Comparison of ENCODE assay signal across 38 cellular contexts in genomic region chr14:20722016-20722415, GRCh38. TPM values are rescaled to one million over a fixed set of nuclear protein-coding genes. Genes with fewer than 3 reads are reported as not detected.
"Had no signal": no experiment of that assay in that cellular context is flagged by ENCODE, and none has a peak within 500 bp of the region (broad histone marks: within the 10 kb centered on the region; RNA-seq: fewer than 3 reads in every experiment).

No MANE protein-coding gene starts in this region.

- H3K4me3 Mint-ChIP-seq: activated B cell treated with CpG ODN at 0.5 μM for 24 hours; activated CD4-positive, alpha-beta memory T cell treated with anti-CD3 and anti-CD28 coated beads for 36 hours; activated CD4-positive, alpha-beta T cell treated with anti-CD3 and anti-CD28 coated beads, Interleukin-2, amount 10 ng/mL, durations not matched to agents 24 days and 14 days; activated CD8-positive, alpha-beta T cell treated with anti-CD3 and anti-CD28 coated beads for 36 hours; activated naive CD4-positive, alpha-beta T cell treated with anti-CD3 and anti-CD28 coated beads for 36 hours; activated naive CD8-positive, alpha-beta T cell treated with anti-CD3 and anti-CD28 coated beads for 36 hours; activated T-cell treated with anti-CD3 and anti-CD28 coated beads, Interleukin-2, amount 50 U/mL, for 4 hours; activated T-cell treated with anti-CD3 and anti-CD28 coated beads, Interleukin-2, amount 50 U/mL, for 72 hours; activated T-helper 1 cell treated with anti-CD3 and anti-CD28 coated beads, Interleukin-12 subunit alpha, Interleukin-12 subunit beta, Interleukin-2, Interleukin-4 antibody, amounts not matched to agents 30 ng/mL and 10 ng/mL and 1 ng/mL, durations not matched to agents 14 hours and 24 hours and 36 hours; activated T-helper 17 cell treated with anti-CD3 and anti-CD28 coated beads, Interleukin-2, amount 50 U/mL, for 72 hours; T-helper 1 cell treated with Interleukin-12 subunit alpha and Interleukin-12 subunit beta and Interleukin-4 antibody, amounts not matched to agents 30 μg/mL and 1 μg/mL, for 36 hours; T-helper 2 cell treated with Interferon-gamma antibody and Interleukin-4, amounts not matched to agents 5 μg/mL and 100 μg/mL, for 36 hours had no signal

- H3K4me3 ChIP-seq: adrenal gland, body of pancreas, breast epithelium had no signal

- H3K27ac Mint-ChIP-seq: activated B cell treated with CpG ODN at 0.5 μM for 24 hours; activated CD4-positive, alpha-beta memory T cell treated with anti-CD3 and anti-CD28 coated beads for 36 hours; activated CD4-positive, alpha-beta T cell treated with anti-CD3 and anti-CD28 coated beads, Interleukin-2, amount 10 ng/mL, durations not matched to agents 24 days and 14 days; activated CD8-positive, alpha-beta T cell treated with anti-CD3 and anti-CD28 coated beads for 36 hours; activated naive CD4-positive, alpha-beta T cell treated with anti-CD3 and anti-CD28 coated beads for 36 hours; activated naive CD4-positive, alpha-beta T cell treated with anti-CD3 and anti-CD28 coated beads, Interleukin-2, amount 50 U/mL, for 72 hours; activated naive CD8-positive, alpha-beta T cell treated with anti-CD3 and anti-CD28 coated beads for 36 hours; activated T-cell treated with anti-CD3 and anti-CD28 coated beads, Interleukin-2, amount 50 U/mL, for 72 hours; activated T-helper 1 cell treated with anti-CD3 and anti-CD28 coated beads, Interleukin-12 subunit alpha, Interleukin-12 subunit beta, Interleukin-2, Interleukin-4 antibody, amounts not matched to agents 30 ng/mL and 10 ng/mL and 1 ng/mL, durations not matched to agents 14 hours and 24 hours and 36 hours; activated T-helper 17 cell treated with anti-CD3 and anti-CD28 coated beads, Interleukin-2, amount 50 U/mL, for 72 hours; T-helper 1 cell treated with Interleukin-12 subunit alpha and Interleukin-12 subunit beta and Interleukin-4 antibody, amounts not matched to agents 30 μg/mL and 1 μg/mL, for 36 hours; T-helper 2 cell treated with Interferon-gamma antibody and Interleukin-4, amounts not matched to agents 5 μg/mL and 100 μg/mL, for 36 hours had no signal

- H3K36me3 Mint-ChIP-seq: activated CD4-positive, alpha-beta memory T cell treated with anti-CD3 and anti-CD28 coated beads for 36 hours; activated naive CD4-positive, alpha-beta T cell treated with anti-CD3 and anti-CD28 coated beads, Interleukin-2, amount 50 U/mL, for 72 hours; activated naive CD8-positive, alpha-beta T cell treated with anti-CD3 and anti-CD28 coated beads for 36 hours had no signal

- H3K36me3 ChIP-seq: adrenal gland, brain microvascular endothelial cell, breast epithelium had no signal

- H3K9me3 ChIP-seq: adrenal gland, body of pancreas, breast epithelium had no signal

- H3K9me3 Mint-ChIP-seq: activated B cell treated with CpG ODN at 0.5 μM for 24 hours; activated CD4-positive, alpha-beta memory T cell treated with anti-CD3 and anti-CD28 coated beads for 36 hours; activated CD4-positive, alpha-beta T cell treated with anti-CD3 and anti-CD28 coated beads, Interleukin-2, amount 10 ng/mL, durations not matched to agents 24 days and 14 days; activated CD8-positive, alpha-beta T cell treated with anti-CD3 and anti-CD28 coated beads for 36 hours; activated naive CD4-positive, alpha-beta T cell treated with anti-CD3 and anti-CD28 coated beads for 36 hours; activated naive CD4-positive, alpha-beta T cell treated with anti-CD3 and anti-CD28 coated beads, Interleukin-2, amount 50 U/mL, for 72 hours; activated naive CD8-positive, alpha-beta T cell treated with anti-CD3 and anti-CD28 coated beads for 36 hours; activated T-cell treated with anti-CD3 and anti-CD28 coated beads, Interleukin-2, amount 50 U/mL, for 4 hours; activated T-cell treated with anti-CD3 and anti-CD28 coated beads, Interleukin-2, amount 50 U/mL, for 72 hours; activated T-helper 1 cell treated with anti-CD3 and anti-CD28 coated beads, Interleukin-12 subunit alpha, Interleukin-12 subunit beta, Interleukin-2, Interleukin-4 antibody, amounts not matched to agents 30 ng/mL and 10 ng/mL and 1 ng/mL, durations not matched to agents 14 hours and 24 hours and 36 hours; activated T-helper 17 cell treated with anti-CD3 and anti-CD28 coated beads, Interleukin-2, amount 50 U/mL, for 72 hours; T-helper 1 cell treated with Interleukin-12 subunit alpha and Interleukin-12 subunit beta and Interleukin-4 antibody, amounts not matched to agents 30 μg/mL and 1 μg/mL, for 36 hours; T-helper 2 cell treated with Interferon-gamma antibody and Interleukin-4, amounts not matched to agents 5 μg/mL and 100 μg/mL, for 36 hours had no signal

- H3K4me1 ChIP-seq: adrenal gland, breast epithelium had no signal

- H3K27me3 ChIP-seq: body of pancreas, breast epithelium had no signal

- H3K4me1 Mint-ChIP-seq: activated CD4-positive, alpha-beta T cell treated with anti-CD3 and anti-CD28 coated beads, Interleukin-2, amount 10 ng/mL, durations not matched to agents 24 days and 14 days; activated naive CD8-positive, alpha-beta T cell treated with anti-CD3 and anti-CD28 coated beads for 36 hours had no signal

- H3K27ac ChIP-seq: adrenal gland, body of pancreas, brain microvascular endothelial cell, breast epithelium had no signal

- FAIRE-seq: astrocyte, TTC549 had no signal

- ATAC-seq: activated CD8-positive, alpha-beta T cell treated with anti-CD3 and anti-CD28 coated beads for 36 hours; activated naive CD4-positive, alpha-beta T cell treated with anti-CD3 and anti-CD28 coated beads, Interleukin-2, amount 50 U/mL, for 72 hours; activated T-cell treated with anti-CD3 and anti-CD28 coated beads, Interleukin-2, amount 50 U/mL, for 4 hours; activated T-cell treated with anti-CD3 and anti-CD28 coated beads, Interleukin-2, amount 50 U/mL, for 72 hours; activated T-helper 17 cell treated with anti-CD3 and anti-CD28 coated beads, Interleukin-2, amount 50 U/mL, for 72 hours; body of pancreas had no signal

- DNase-seq: activated B cell treated with CpG ODN at 0.5 μM for 24 hours; activated CD4-positive, alpha-beta memory T cell treated with anti-CD3 and anti-CD28 coated beads for 36 hours; activated CD4-positive, alpha-beta T cell treated with anti-CD3 and anti-CD28 coated beads for 4 hours; activated CD4-positive, alpha-beta T cell treated with anti-CD3 and anti-CD28 coated beads, Interleukin-2, amount 10 ng/mL, durations not matched to agents 24 days and 14 days; activated CD4-positive, alpha-beta T cell treated with anti-CD3 and anti-CD28 coated beads, Interleukin-2, amount 50 U/mL, for 1 hour; activated CD4-positive, alpha-beta T cell treated with anti-CD3 and anti-CD28 coated beads, Interleukin-2, amount 50 U/mL, for 4 hours; activated CD4-positive, CD25-positive, alpha-beta regulatory T cell treated with anti-CD3 and anti-CD28 coated beads, Interleukin-2, amount 50 U/mL, for 72 hours; activated CD8-positive, alpha-beta memory T cell treated with anti-CD3 and anti-CD28 coated beads, Interleukin-2, amount 50 U/mL, for 4 hours; activated CD8-positive, alpha-beta T cell treated with anti-CD3 and anti-CD28 coated beads for 36 hours; activated effector memory CD4-positive, alpha-beta T cell treated with anti-CD3 and anti-CD28 coated beads, Interleukin-2, amount 50 U/mL, for 16 hours; activated gamma-delta T cell treated with Interleukin-2 at 50 U/mL for 16 hours; activated naive CD4-positive, alpha-beta T cell; activated naive CD4-positive, alpha-beta T cell treated with anti-CD3 and anti-CD28 coated beads for 36 hours; activated naive CD4-positive, alpha-beta T cell treated with anti-CD3 and anti-CD28 coated beads, Interleukin-2, amount 50 U/mL, for 16 hours; activated naive CD8-positive, alpha-beta T cell treated with anti-CD3 and anti-CD28 coated beads for 36 hours; activated T-cell treated with anti-CD3 and anti-CD28 coated beads for 4 hours; activated T-cell treated with anti-CD3 and anti-CD28 coated beads, Interleukin-2, amount 50 U/mL, for 1 hour; activated T-cell treated with anti-CD3 and anti-CD28 coated beads, Interleukin-2, amount 50 U/mL, for 4 hours; activated T-cell treated with anti-CD3 and anti-CD28 coated beads, Interleukin-2, amount 50 U/mL, for 72 hours; adrenal gland; amniotic stem cell; aorta; body of pancreas; brain microvascular endothelial cell; central memory CD4-positive, alpha-beta T cell; T-helper 1 cell; T-helper 2 cell; T-helper 9 cell had no signal

RNA-seq across cellular contexts. Expression of gene EDDM3A, which starts 23.7 kb away (rescaled TPM):
- total RNA-seq: activated B cell treated with CpG ODN at 0.5 μM for 24 hours; activated CD4-positive, alpha-beta memory T cell treated with anti-CD3 and anti-CD28 coated beads for 36 hours; activated CD4-positive, alpha-beta T cell treated with anti-CD3 and anti-CD28 coated beads, Interleukin-2, amount 10 ng/mL, durations not matched to agents 24 days and 14 days; activated CD8-positive, alpha-beta memory T cell treated with anti-CD3 and anti-CD28 coated beads for 36 hours; activated CD8-positive, alpha-beta T cell treated with anti-CD3 and anti-CD28 coated beads for 36 hours; activated naive CD4-positive, alpha-beta T cell treated with anti-CD3 and anti-CD28 coated beads for 36 hours; activated naive CD4-positive, alpha-beta T cell treated with anti-CD3 and anti-CD28 coated beads, Interleukin-2, amount 50 U/mL, for 72 hours; activated naive CD8-positive, alpha-beta T cell treated with anti-CD3 and anti-CD28 coated beads for 36 hours; activated T-cell treated with anti-CD3 and anti-CD28 coated beads, Interleukin-2, amount 50 U/mL, for 4 hours; activated T-cell treated with anti-CD3 and anti-CD28 coated beads, Interleukin-2, amount 50 U/mL, for 72 hours; activated T-helper 1 cell treated with anti-CD3 and anti-CD28 coated beads, Interleukin-12 subunit alpha, Interleukin-12 subunit beta, Interleukin-2, Interleukin-4 antibody, amounts not matched to agents 30 ng/mL and 10 ng/mL and 1 ng/mL, durations not matched to agents 14 hours and 24 hours and 36 hours; activated T-helper 17 cell treated with anti-CD3 and anti-CD28 coated beads, Interleukin-2, amount 50 U/mL, for 72 hours; adrenal gland; aorta; astrocyte; body of pancreas; breast epithelium; cardiac septum had no signal
- polyA plus RNA-seq: adrenal gland, aorta had no signal

RNA-seq across cellular contexts. Expression of gene ANG, which starts 33.5 kb away (rescaled TPM):
- total RNA-seq: activated B cell treated with CpG ODN at 0.5 μM for 24 hours; activated CD4-positive, alpha-beta T cell treated with anti-CD3 and anti-CD28 coated beads, Interleukin-2, amount 10 ng/mL, durations not matched to agents 24 days and 14 days had no signal

RNA-seq across cellular contexts. Expression of gene EDDM3B, which starts 46.2 kb away (rescaled TPM):
- total RNA-seq: activated B cell treated with CpG ODN at 0.5 μM for 24 hours; activated CD4-positive, alpha-beta memory T cell treated with anti-CD3 and anti-CD28 coated beads for 36 hours; activated CD4-positive, alpha-beta T cell treated with anti-CD3 and anti-CD28 coated beads, Interleukin-2, amount 10 ng/mL, durations not matched to agents 24 days and 14 days; activated CD8-positive, alpha-beta memory T cell treated with anti-CD3 and anti-CD28 coated beads for 36 hours; activated CD8-positive, alpha-beta T cell treated with anti-CD3 and anti-CD28 coated beads for 36 hours; activated naive CD4-positive, alpha-beta T cell treated with anti-CD3 and anti-CD28 coated beads for 36 hours; activated naive CD4-positive, alpha-beta T cell treated with anti-CD3 and anti-CD28 coated beads, Interleukin-2, amount 50 U/mL, for 72 hours; activated naive CD8-positive, alpha-beta T cell treated with anti-CD3 and anti-CD28 coated beads for 36 hours; activated T-cell treated with anti-CD3 and anti-CD28 coated beads, Interleukin-2, amount 50 U/mL, for 4 hours; activated T-cell treated with anti-CD3 and anti-CD28 coated beads, Interleukin-2, amount 50 U/mL, for 72 hours; activated T-helper 1 cell treated with anti-CD3 and anti-CD28 coated beads, Interleukin-12 subunit alpha, Interleukin-12 subunit beta, Interleukin-2, Interleukin-4 antibody, amounts not matched to agents 30 ng/mL and 10 ng/mL and 1 ng/mL, durations not matched to agents 14 hours and 24 hours and 36 hours; activated T-helper 17 cell treated with anti-CD3 and anti-CD28 coated beads, Interleukin-2, amount 50 U/mL, for 72 hours; adrenal gland; aorta; astrocyte; body of pancreas; cardiac septum had no signal
- polyA plus RNA-seq: adrenal gland, aorta had no signal

RNA-seq across cellular contexts. Expression of gene RNASE6, which starts 59.1 kb away (rescaled TPM):
- total RNA-seq: activated T-cell treated with anti-CD3 and anti-CD28 coated beads, Interleukin-2, amount 50 U/mL, for 72 hours; astrocyte had no signal
